1 cellular context compared by ENCODE assay signal in the genomic region with DNA sequence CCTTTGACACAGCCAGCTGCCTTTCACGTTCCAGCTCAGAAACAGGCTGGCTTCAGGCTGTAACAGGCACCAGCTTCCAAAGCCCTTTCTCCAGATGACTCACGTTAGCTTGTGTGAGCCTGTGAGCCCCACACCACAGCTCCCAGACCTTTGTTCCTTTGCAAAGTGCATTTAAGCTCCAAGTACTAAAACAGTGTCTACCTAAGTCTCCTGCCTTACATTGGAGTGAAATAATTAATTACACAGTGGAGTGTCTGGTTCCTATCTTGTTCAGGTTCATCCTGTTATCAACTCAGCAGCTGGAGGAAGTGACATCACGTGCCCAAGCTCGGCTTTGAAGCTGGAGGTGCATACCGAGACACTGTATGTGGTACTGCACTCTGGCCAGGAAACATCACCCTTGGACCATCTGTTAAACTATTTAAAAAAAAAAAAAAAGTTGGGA.
TF ChIP-seq lines count a peak whose summit lies in the region.

No MANE protein-coding gene starts in this region.

TF ChIP-seq in GM12878, 131 proteins besides CTCF, POLR2A, EP300 and RAD21 (continued from another document):
- TF ChIP-seq, protein P1, sequence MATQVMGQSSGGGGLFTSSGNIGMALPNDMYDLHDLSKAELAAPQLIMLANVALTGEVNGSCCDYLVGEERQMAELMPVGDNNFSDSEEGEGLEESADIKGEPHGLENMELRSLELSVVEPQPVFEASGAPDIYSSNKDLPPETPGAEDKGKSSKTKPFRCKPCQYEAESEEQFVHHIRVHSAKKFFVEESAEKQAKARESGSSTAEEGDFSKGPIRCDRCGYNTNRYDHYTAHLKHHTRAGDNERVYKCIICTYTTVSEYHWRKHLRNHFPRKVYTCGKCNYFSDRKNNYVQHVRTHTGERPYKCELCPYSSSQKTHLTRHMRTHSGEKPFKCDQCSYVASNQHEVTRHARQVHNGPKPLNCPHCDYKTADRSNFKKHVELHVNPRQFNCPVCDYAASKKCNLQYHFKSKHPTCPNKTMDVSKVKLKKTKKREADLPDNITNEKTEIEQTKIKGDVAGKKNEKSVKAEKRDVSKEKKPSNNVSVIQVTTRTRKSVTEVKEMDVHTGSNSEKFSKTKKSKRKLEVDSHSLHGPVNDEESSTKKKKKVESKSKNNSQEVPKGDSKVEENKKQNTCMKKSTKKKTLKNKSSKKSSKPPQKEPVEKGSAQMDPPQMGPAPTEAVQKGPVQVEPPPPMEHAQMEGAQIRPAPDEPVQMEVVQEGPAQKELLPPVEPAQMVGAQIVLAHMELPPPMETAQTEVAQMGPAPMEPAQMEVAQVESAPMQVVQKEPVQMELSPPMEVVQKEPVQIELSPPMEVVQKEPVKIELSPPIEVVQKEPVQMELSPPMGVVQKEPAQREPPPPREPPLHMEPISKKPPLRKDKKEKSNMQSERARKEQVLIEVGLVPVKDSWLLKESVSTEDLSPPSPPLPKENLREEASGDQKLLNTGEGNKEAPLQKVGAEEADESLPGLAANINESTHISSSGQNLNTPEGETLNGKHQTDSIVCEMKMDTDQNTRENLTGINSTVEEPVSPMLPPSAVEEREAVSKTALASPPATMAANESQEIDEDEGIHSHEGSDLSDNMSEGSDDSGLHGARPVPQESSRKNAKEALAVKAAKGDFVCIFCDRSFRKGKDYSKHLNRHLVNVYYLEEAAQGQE (IDR thresholded peaks at IDR 0.05; ENCODE audit: low read depth, low read length) = no peak
- TF ChIP-seq BHLHE40 (IDR thresholded peaks at IDR 0.05; ENCODE audit: borderline replicate concordance in 1 of 2, low read depth in 2 of 2, low read length in 1 of 2) (0 out of 4 replicates have a peak, but pooled peaks of 1 of the 2 experiments have one; percentile 40), JUNB (IDR thresholded peaks at IDR 0.05) (no peak), SREBF2 (IDR thresholded peaks at IDR 0.05; ENCODE audit: low read length) (no peak), RUNX3 (IDR thresholded peaks at IDR 0.05; ENCODE audit: low read length) (no peak), ZNF622 (IDR thresholded peaks at IDR 0.05) (no peak), PAX5 (IDR thresholded peaks at IDR 0.05; ENCODE audit: borderline replicate concordance, low read depth, low read length) (no peak)
- TF ChIP-seq, protein P2, sequence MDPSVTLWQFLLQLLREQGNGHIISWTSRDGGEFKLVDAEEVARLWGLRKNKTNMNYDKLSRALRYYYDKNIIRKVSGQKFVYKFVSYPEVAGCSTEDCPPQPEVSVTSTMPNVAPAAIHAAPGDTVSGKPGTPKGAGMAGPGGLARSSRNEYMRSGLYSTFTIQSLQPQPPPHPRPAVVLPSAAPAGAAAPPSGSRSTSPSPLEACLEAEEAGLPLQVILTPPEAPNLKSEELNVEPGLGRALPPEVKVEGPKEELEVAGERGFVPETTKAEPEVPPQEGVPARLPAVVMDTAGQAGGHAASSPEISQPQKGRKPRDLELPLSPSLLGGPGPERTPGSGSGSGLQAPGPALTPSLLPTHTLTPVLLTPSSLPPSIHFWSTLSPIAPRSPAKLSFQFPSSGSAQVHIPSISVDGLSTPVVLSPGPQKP (IDR thresholded peaks at IDR 0.05; ENCODE audit: low read depth, low read length) = no peak
- TF ChIP-seq, protein P3, sequence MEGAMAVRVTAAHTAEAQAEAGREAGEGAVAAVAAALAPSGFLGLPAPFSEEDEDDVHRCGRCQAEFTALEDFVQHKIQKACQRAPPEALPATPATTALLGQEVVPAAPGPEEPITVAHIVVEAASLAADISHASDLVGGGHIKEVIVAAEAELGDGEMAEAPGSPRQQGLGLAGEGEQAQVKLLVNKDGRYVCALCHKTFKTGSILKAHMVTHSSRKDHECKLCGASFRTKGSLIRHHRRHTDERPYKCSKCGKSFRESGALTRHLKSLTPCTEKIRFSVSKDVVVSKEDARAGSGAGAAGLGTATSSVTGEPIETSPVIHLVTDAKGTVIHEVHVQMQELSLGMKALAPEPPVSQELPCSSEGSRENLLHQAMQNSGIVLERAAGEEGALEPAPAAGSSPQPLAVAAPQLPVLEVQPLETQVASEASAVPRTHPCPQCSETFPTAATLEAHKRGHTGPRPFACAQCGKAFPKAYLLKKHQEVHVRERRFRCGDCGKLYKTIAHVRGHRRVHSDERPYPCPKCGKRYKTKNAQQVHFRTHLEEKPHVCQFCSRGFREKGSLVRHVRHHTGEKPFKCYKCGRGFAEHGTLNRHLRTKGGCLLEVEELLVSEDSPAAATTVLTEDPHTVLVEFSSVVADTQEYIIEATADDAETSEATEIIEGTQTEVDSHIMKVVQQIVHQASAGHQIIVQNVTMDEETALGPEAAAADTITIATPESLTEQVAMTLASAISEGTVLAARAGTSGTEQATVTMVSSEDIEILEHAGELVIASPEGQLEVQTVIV (IDR thresholded peaks at IDR 0.05; ENCODE audit: borderline replicate concordance, partially characterized antibody) = no peak
- TF ChIP-seq, protein P4, sequence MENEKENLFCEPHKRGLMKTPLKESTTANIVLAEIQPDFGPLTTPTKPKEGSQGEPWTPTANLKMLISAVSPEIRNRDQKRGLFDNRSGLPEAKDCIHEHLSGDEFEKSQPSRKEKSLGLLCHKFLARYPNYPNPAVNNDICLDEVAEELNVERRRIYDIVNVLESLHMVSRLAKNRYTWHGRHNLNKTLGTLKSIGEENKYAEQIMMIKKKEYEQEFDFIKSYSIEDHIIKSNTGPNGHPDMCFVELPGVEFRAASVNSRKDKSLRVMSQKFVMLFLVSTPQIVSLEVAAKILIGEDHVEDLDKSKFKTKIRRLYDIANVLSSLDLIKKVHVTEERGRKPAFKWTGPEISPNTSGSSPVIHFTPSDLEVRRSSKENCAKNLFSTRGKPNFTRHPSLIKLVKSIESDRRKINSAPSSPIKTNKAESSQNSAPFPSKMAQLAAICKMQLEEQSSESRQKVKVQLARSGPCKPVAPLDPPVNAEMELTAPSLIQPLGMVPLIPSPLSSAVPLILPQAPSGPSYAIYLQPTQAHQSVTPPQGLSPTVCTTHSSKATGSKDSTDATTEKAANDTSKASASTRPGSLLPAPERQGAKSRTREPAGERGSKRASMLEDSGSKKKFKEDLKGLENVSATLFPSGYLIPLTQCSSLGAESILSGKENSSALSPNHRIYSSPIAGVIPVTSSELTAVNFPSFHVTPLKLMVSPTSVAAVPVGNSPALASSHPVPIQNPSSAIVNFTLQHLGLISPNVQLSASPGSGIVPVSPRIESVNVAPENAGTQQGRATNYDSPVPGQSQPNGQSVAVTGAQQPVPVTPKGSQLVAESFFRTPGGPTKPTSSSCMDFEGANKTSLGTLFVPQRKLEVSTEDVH (IDR thresholded peaks at IDR 0.05; ENCODE audit: low read depth, partially characterized antibody) = no peak
- TF ChIP-seq, protein P5, sequence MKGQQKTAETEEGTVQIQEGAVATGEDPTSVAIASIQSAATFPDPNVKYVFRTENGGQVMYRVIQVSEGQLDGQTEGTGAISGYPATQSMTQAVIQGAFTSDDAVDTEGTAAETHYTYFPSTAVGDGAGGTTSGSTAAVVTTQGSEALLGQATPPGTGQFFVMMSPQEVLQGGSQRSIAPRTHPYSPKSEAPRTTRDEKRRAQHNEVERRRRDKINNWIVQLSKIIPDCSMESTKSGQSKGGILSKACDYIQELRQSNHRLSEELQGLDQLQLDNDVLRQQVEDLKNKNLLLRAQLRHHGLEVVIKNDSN (IDR thresholded peaks at IDR 0.05; ENCODE audit: borderline replicate concordance, extremely low read length, insufficient read depth, low read depth, low read length) = peak; percentile 50
TF ChIP-seq in GM12878: peak in this region for 2.
